Comparison of ENCODE assay signal across 27 cellular contexts in the genomic region with DNA sequence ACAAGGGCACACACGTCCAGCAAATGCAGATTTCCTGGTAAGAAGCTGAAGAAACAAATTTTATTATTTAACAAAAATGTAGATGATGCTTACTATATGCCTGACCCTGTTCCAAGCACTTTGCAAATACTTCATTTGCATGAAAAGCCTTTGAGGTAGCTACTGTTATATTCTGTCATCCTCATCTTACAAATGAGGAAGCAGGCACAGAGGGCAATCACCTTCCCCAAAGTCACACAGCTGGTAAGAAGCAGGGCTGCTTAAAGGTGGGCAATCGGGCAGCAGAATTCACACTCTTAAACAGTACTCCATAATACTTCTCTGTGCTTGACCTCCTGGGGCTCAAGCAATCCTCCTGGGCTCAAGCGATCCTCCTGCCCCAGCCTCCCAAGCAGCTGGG. TPM values are rescaled to one million over a fixed set of nuclear protein-coding genes. Genes with fewer than 3 reads are reported as not detected.
"Had no signal": no experiment of that assay in that cellular context is flagged by ENCODE, and none has a peak within 500 bp of the region (broad histone marks: within the 10 kb centered on the region; RNA-seq: fewer than 3 reads in every experiment).

No MANE protein-coding gene starts in this region.

- H3K9me3 Mint-ChIP-seq: effector memory CD8-positive, alpha-beta T cell had no signal

- H3K9me3 ChIP-seq: esophagus squamous epithelium, ovary, psoas muscle, sigmoid colon, suprapubic skin, thyroid gland had no signal

- ATAC-seq: effector memory CD8-positive, alpha-beta T cell; naive thymus-derived CD8-positive, alpha-beta T cell; psoas muscle; stimulated activated naive CD8-positive, alpha-beta T cell treated with anti-CD3 and anti-CD28 coated beads, Interleukin-15, amount 100 ng/mL, for 72 hours had no signal

- DNase-seq: cortex of kidney; effector memory CD8-positive, alpha-beta T cell; erythroblast; esophagus squamous epithelium; foreskin melanocyte; hypothalamus; immature natural killer cell; islet precursor cell; kidney glomerular epithelial cell; mesendoderm; naive thymus-derived CD8-positive, alpha-beta T cell; occipital lobe; ovary; posterior cingulate gyrus; psoas muscle; sigmoid colon; stimulated activated CD4-positive, alpha-beta T cell treated with anti-CD3 and anti-CD28 coated beads, Interleukin-1b, Interleukin-23, amount 100 ng/mL, for 48 hours; stimulated activated CD4-positive, alpha-beta T cell treated with anti-CD3 and anti-CD28 coated beads, Interleukin-4, amount 100 ng/mL, for 1 hour; stimulated activated CD8-positive, alpha-beta memory T cell treated with anti-CD3 and anti-CD28 coated beads, Interleukin-4, amount 100 ng/mL, for 48 hours; stimulated activated naive CD4-positive, alpha-beta T cell; stimulated activated naive CD8-positive, alpha-beta T cell treated with anti-CD3 and anti-CD28 coated beads, Interleukin-15, amount 100 ng/mL, for 72 hours; thyroid gland had no signal

- H3K36me3 Mint-ChIP-seq: type B pancreatic cell had no signal

- H3K27ac ChIP-seq: esophagus squamous epithelium, psoas muscle, sigmoid colon, suprapubic skin, thyroid gland had no signal

- H3K4me1 Mint-ChIP-seq: immature natural killer cell; stimulated activated naive CD8-positive, alpha-beta T cell treated with anti-CD3 and anti-CD28 coated beads, Interleukin-15, amount 100 ng/mL, for 72 hours had no signal

- H3K4me3 Mint-ChIP-seq: effector memory CD8-positive, alpha-beta T cell; immature natural killer cell; naive thymus-derived CD8-positive, alpha-beta T cell; stimulated activated naive CD8-positive, alpha-beta T cell treated with anti-CD3 and anti-CD28 coated beads, Interleukin-15, amount 100 ng/mL, for 72 hours; type B pancreatic cell had no signal

- H3K36me3 ChIP-seq: esophagus squamous epithelium, ovary, sigmoid colon, suprapubic skin, thyroid gland had no signal

- H3K4me3 ChIP-seq: esophagus squamous epithelium, ovary, psoas muscle, sigmoid colon, suprapubic skin, thyroid gland had no signal

- H3K27me3 Mint-ChIP-seq: type B pancreatic cell had no signal

- H3K27ac Mint-ChIP-seq: effector memory CD8-positive, alpha-beta T cell; immature natural killer cell; naive thymus-derived CD8-positive, alpha-beta T cell; stimulated activated naive CD8-positive, alpha-beta T cell treated with anti-CD3 and anti-CD28 coated beads, Interleukin-15, amount 100 ng/mL, for 72 hours; type B pancreatic cell had no signal

- H3K27me3 ChIP-seq: ovary, sigmoid colon, suprapubic skin, thyroid gland had no signal

RNA-seq across cellular contexts. Expression of a gene that starts 18.3 kb away (rescaled TPM):
- total RNA-seq: dermis microvascular lymphatic vessel endothelial cell; esophagus squamous epithelium; lung microvascular endothelial cell; naive thymus-derived CD8-positive, alpha-beta T cell; psoas muscle; renal cortical epithelial cell had no signal

RNA-seq across cellular contexts. Expression of a gene that starts 24.4 kb away (rescaled TPM):
- total RNA-seq: lung microvascular endothelial cell had no signal

RNA-seq across cellular contexts. Expression of a gene that starts 33.6 kb away (rescaled TPM):
- total RNA-seq: naive thymus-derived CD8-positive, alpha-beta T cell had no signal
